27 cellular contexts compared by ENCODE assay signal in genomic region chr13:56864451-56864850, GRCh38.
"Had no signal": no experiment of that assay in that cellular context is flagged by ENCODE, and none has a peak within 500 bp of the region (broad histone marks: within the 10 kb centered on the region; RNA-seq: fewer than 3 reads in every experiment).

No MANE protein-coding gene starts in this region.

- H3K4me3 ChIP-seq: K562, PC-9 had no signal

- DNase-seq: activated B cell treated with CpG ODN at 0.5 μM for 24 hours; activated CD4-positive, alpha-beta memory T cell treated with anti-CD3 and anti-CD28 coated beads for 36 hours; activated CD4-positive, alpha-beta T cell treated with anti-CD3 and anti-CD28 coated beads for 1 hour; activated CD4-positive, alpha-beta T cell treated with anti-CD3 and anti-CD28 coated beads, Interleukin-2, amount 10 ng/mL, durations not matched to agents 24 days and 14 days; activated CD8-positive, alpha-beta memory T cell treated with anti-CD3 and anti-CD28 coated beads for 24 hours; activated gamma-delta T cell treated with Interleukin-2 at 50 U/mL for 16 hours; activated naive CD4-positive, alpha-beta T cell treated with anti-CD3 and anti-CD28 coated beads, Interleukin-2, amount 10 ng/mL, durations not matched to agents 7 days and 5 days; activated naive CD8-positive, alpha-beta T cell treated with anti-CD3 and anti-CD28 coated beads for 36 hours; activated T-cell treated with anti-CD3 and anti-CD28 coated beads, Interleukin-2, amount 50 U/mL, for 72 hours; cerebellar nuclear complex; Karpas-422; MM.1S; NCI-H1105; NCI-H146; NCI-H187 treated with DMSO at 0.1 percent for 48 hours; NCI-H2081 treated with DMSO at 0.1 percent for 48 hours; NCI-H2171 treated with DMSO at 0.1 percent for 48 hours; NCI-H226; NCI-H510A; NCI-H526 treated with DMSO at 0.1 percent for 48 hours; NK-92 treated with Interleukin-12 subunit alpha and Interleukin-12 subunit beta, amount 100 ng/mL, for 24 hours; PC-9; SHP77 treated with DMSO at 0.1 percent for 48 hours; T-cell; T-helper 2 cell; T1000 had no signal

- H3K27ac ChIP-seq: PC-9 had no signal

- ATAC-seq: activated T-cell treated with anti-CD3 and anti-CD28 coated beads, Interleukin-2, amount 50 U/mL, for 72 hours; K562; T-cell had no signal
